Comparison of ENCODE assay signal across 22 cellular contexts in the genomic region with DNA sequence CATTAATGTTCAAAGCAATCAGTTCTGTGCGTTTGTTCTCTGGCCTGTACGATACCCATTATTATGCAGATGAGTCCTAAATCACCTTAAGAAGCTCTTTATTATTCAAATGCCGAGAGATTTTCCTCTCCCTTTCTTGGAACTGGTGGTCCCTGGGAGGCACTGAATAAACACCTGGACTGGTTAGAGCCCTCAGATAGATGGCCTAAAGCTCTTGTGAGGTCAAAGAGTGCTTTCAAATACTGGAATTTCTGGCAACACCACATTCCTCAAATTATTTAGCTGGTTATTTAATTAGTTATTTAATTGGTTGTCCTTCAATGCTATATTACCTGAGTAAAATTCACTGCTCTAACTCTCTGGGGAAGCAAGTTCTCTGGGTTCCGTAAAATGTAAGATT. TPM values are rescaled to one million over a fixed set of nuclear protein-coding genes. Genes with fewer than 3 reads are reported as not detected.
DNase-seq lines count a peak whose midpoint lies in the region; ATAC-seq and TF ChIP-seq lines count a peak whose summit lies in the region.
"Had no signal": no experiment of that assay in that cellular context is flagged by ENCODE, and none has a peak within 500 bp of the region (broad histone marks: within the 10 kb centered on the region; RNA-seq: fewer than 3 reads in every experiment).

No MANE protein-coding gene starts in this region.

- no peaks in the 10 kb centered on the region for H3K27me3 ChIP-seq in HAP-1 (ENCODE audit: low read depth)
- no peaks in the 10 kb centered on the region for H3K27me3 ChIP-seq in stomach

- H3K27me3 Mint-ChIP-seq in WTC11 (ENCODE audit: low read depth): peaks cover 100% of the 10 kb centered on the region
- H3K27me3 Mint-ChIP-seq: memory B cell had no signal

- peaks cover 16% of the 10 kb centered on the region for H3K4me1 Mint-ChIP-seq in WTC11
- H3K4me1 Mint-ChIP-seq: activated CD4-positive, alpha-beta T cell treated with anti-CD3 and anti-CD28 coated beads for 36 hours; CD4-positive, CD25-positive, alpha-beta regulatory T cell; natural killer cell had no signal

- TF ChIP-seq POLR2A in stomach (IDR thresholded peaks at IDR 0.05): no peak

- WGBS in stomach, 5 donors: 35 to 55% (median 41%) methylated on average over 4 of the region's 4 CpGs

- TF ChIP-seq CTCF in WTC11 (IDR thresholded peaks at IDR 0.05): no peak
- no peak for TF ChIP-seq CTCF in stomach (IDR thresholded peaks at IDR 0.05)

- peak; percentile 94 for ATAC-seq in WTC11
- ATAC-seq: activated CD4-positive, alpha-beta T cell treated with anti-CD3 and anti-CD28 coated beads for 36 hours; effector memory CD8-positive, alpha-beta T cell; natural killer cell; sciatic nerve had no signal

- no peak overlapping the region for H3K27ac Mint-ChIP-seq in WTC11
- H3K27ac Mint-ChIP-seq: activated CD4-positive, alpha-beta T cell treated with anti-CD3 and anti-CD28 coated beads for 36 hours; activated naive CD8-positive, alpha-beta T cell; CD4-positive, CD25-positive, alpha-beta regulatory T cell; effector memory CD8-positive, alpha-beta T cell; memory B cell; natural killer cell had no signal

- H3K4me1 ChIP-seq in HAP-1 (peaks cover 46% of the 10 kb centered on the region), stomach (peaks cover 0 to 28% (median 3%) of the 10 kb centered on the region in 4 donors)
- H3K4me1 ChIP-seq: parathyroid adenoma had no signal

- no peak overlapping the region for H3K4me3 Mint-ChIP-seq in WTC11
- H3K4me3 Mint-ChIP-seq: activated CD4-positive, alpha-beta T cell treated with anti-CD3 and anti-CD28 coated beads for 36 hours; activated naive CD8-positive, alpha-beta T cell; CD4-positive, CD25-positive, alpha-beta regulatory T cell; effector memory CD8-positive, alpha-beta T cell; memory B cell; natural killer cell had no signal

- DNase-seq in HAP-1 (ENCODE audit: low spot score in 2 of 2) (peak; percentile 59 to 93), WTC11 (ENCODE audit: low spot score) (peak; percentile 30), iPS-NIHi11 (ENCODE audit: low spot score) (peak; percentile 67), stomach (no peak), DMS53 treated with DMSO at 0.1 percent for 48 hours (lab: John Stamatoyannopoulos, UW; ENCODE audit: unreplicated experiment) (no peak), HCEC 1CT (no peak), germinal center (ENCODE audit: low spot score) (no peak)
- DNase-seq: activated CD4-positive, alpha-beta T cell treated with anti-CD3 and anti-CD28 coated beads for 36 hours; CD4-positive, CD25-positive, alpha-beta regulatory T cell; DMS53; effector memory CD8-positive, alpha-beta T cell; natural killer cell; NCI-H1417 treated with DMSO at 0.1 percent for 48 hours; OCI-M1; Right ventricle myocardium superior; substantia nigra had no signal

- in situ Hi-C loops in HAP-1 (cut with MboI; ENCODE audit: low sequenced_read_pairs): no loop called here

- H3K4me3 ChIP-seq in HAP-1 (no peak overlapping the region), stomach (peak overlapping the region in 1 of 4 donors; percentile 35)

- H3K9me3 Mint-ChIP-seq in WTC11: no peaks in the 10 kb centered on the region
- H3K9me3 Mint-ChIP-seq: effector memory CD8-positive, alpha-beta T cell; memory B cell; natural killer cell had no signal

- no peaks in the 10 kb centered on the region for H3K36me3 Mint-ChIP-seq in WTC11
- H3K36me3 Mint-ChIP-seq: activated naive CD8-positive, alpha-beta T cell; CD4-positive, CD25-positive, alpha-beta regulatory T cell; memory B cell; natural killer cell had no signal

- H3K36me3 ChIP-seq in HAP-1 (replicated peaks) (no peaks in the 10 kb centered on the region), stomach (no peaks in the 10 kb centered on the region)

- intact Hi-C loops in stomach (cut with DNase I; ENCODE audit: low total_unique reads): no loop called here

- no peak for TF ChIP-seq EP300 in stomach (IDR thresholded peaks at IDR 0.05)

- POLR2A ChIA-PET in WTC11 (lab: Charles Lee): interaction anchor here (0.7 kb wide), 1 partner anchor 75 kb away, joined by 4 read pairs; no protein-coding TSS in a partner anchor

- H3K9me3 ChIP-seq in HAP-1 (no peaks in the 10 kb centered on the region), stomach (no peaks in the 10 kb centered on the region)

- CTCF ChIA-PET in WTC11 (lab: Charles Lee): interaction anchor here (0.9 kb wide), 2 partner anchors 35 to 82 kb away, joined by 3 to 4 read pairs; a partner anchor contains a TSS

- peak overlapping the region in 4 of 5 donors; percentile 19 to 93 (median 48) for H3K27ac ChIP-seq in stomach
- H3K27ac ChIP-seq: parathyroid adenoma had no signal

TF ChIP-seq in WTC11, 78 proteins besides CTCF, POLR2A, EP300 and RAD21:
- TF ChIP-seq TEAD1 (CRISPR knock-in tag; IDR thresholded peaks at IDR 0.05) (peak; percentile 77; the same call in 1 of the 2 replicates), FOXK1 (CRISPR knock-in tag; IDR thresholded peaks at IDR 0.05) (peak; percentile 64), ZBTB21 (CRISPR knock-in tag; IDR thresholded peaks at IDR 0.05; ENCODE audit: borderline replicate concordance) (no peak), EMX1 (CRISPR knock-in tag; IDR thresholded peaks at IDR 0.05) (no peak)
- TF ChIP-seq, protein P1, sequence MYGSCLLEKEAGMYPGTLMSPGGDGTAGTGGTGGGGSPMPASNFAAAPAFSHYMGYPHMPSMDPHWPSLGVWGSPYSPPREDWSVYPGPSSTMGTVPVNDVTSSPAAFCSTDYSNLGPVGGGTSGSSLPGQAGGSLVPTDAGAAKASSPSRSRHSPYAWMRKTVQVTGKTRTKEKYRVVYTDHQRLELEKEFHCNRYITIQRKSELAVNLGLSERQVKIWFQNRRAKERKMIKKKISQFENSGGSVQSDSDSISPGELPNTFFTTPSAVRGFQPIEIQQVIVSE (CRISPR knock-in tag; IDR thresholded peaks at IDR 0.05; ENCODE audit: borderline replicate concordance): no peak

RNA-seq across cellular contexts. Expression of a gene that starts 3.0 kb away (rescaled TPM):
- not detected in 3 replicates for total RNA-seq in WTC11 (2021)
- 10 to 100 TPM in 2 of 5 donors, 1 to 10 TPM in 3; 2.3 to 23.2 (median 3.5) TPM for total RNA-seq in stomach
- 1 to 10 TPM in 1 of 3 donors, under 1 TPM in 2; 0.61 to 1.4 (median 0.87) TPM for polyA plus RNA-seq in stomach
- total RNA-seq: activated CD4-positive, alpha-beta T cell treated with anti-CD3 and anti-CD28 coated beads for 36 hours; activated CD8-positive, alpha-beta memory T cell treated with anti-CD3 and anti-CD28 coated beads for 36 hours; astrocyte; CD4-positive, CD25-positive, alpha-beta regulatory T cell; natural killer cell; Right ventricle myocardium superior had no signal

Comparison
In these comparisons a context has a peak if more than half of its experiments do, and no peak if none do; other contexts are left out.
1. DNase-seq: peak in HAP-1 (2 of 2), WTC11 (single experiment) and iPS-NIHi11 (single experiment); none in stomach (single experiment), DMS53 treated with DMSO at 0.1 percent for 48 hours (single experiment), HCEC 1CT (single experiment) and germinal center (single experiment).